ENCODE assay signal across 27 cellular contexts in the genomic region with DNA sequence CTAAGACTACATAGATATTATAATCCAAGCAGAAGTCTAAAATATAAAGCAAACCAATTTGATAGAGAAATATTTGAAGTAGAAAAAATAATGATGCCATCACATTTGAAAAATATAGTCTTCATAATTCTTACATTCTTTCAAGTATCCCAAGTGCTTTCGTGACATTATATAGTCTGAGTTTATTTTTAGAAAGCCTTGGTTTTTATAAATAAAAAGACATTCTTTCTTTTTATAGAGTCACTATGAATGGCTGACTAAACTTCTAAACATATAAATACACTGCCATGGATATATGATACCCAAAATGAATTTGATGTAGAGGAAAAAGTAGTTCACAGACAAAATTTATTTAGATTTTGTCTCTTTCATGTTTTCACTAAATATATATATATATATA.
"Had no signal": no experiment of that assay in that cellular context is flagged by ENCODE, and none has a peak within 500 bp of the region (broad histone marks: within the 10 kb centered on the region; RNA-seq: fewer than 3 reads in every experiment).

No MANE protein-coding gene starts in this region.

- DNase-seq: hypothalamus; immature natural killer cell; kidney; left ventricle myocardium inferior; mesendoderm; naive B cell; natural killer cell; nephron progenitor cell; occipital lobe; ovary; spleen; stimulated activated CD4-positive, alpha-beta T cell treated with anti-CD3 and anti-CD28 coated beads, Interleukin-4, amount 100 ng/mL, for 24 hours; stimulated activated naive CD4-positive, alpha-beta T cell treated with Interleukin-2 at 50 U/mL for 16 hours; stimulated activated naive CD8-positive, alpha-beta T cell treated with anti-CD3 and anti-CD28 coated beads, Interleukin-15, amount 100 ng/mL, for 72 hours; substantia nigra; transverse colon; upper lobe of left lung had no signal

- H3K4me1 Mint-ChIP-seq: immature natural killer cell; naive B cell; natural killer cell; nephron progenitor cell; neural progenitor cell; stimulated activated memory B cell treated with anti-CD40 and anti-IgM and Interleukin-4, amounts not matched to agents 10 μg/mL and 1 μg/mL and 100 μg/mL, for 72 hours; stimulated activated naive CD8-positive, alpha-beta T cell treated with anti-CD3 and anti-CD28 coated beads, Interleukin-15, amount 100 ng/mL, for 72 hours had no signal

- H3K27me3 ChIP-seq: neural progenitor cell, neutrophil, ovary, right atrium auricular region, spleen, transverse colon, upper lobe of left lung, vagina had no signal

- H3K4me3 Mint-ChIP-seq: immature natural killer cell; mesothelial cell of epicardium; naive B cell; natural killer cell; nephron progenitor cell; neural progenitor cell; stimulated activated memory B cell treated with anti-CD40 and anti-IgM and Interleukin-4, amounts not matched to agents 10 μg/mL and 1 μg/mL and 100 μg/mL, for 72 hours; stimulated activated naive CD8-positive, alpha-beta T cell treated with anti-CD3 and anti-CD28 coated beads, Interleukin-15, amount 100 ng/mL, for 72 hours had no signal

- H3K27ac Mint-ChIP-seq: immature natural killer cell; mesothelial cell of epicardium; naive B cell; natural killer cell; nephron progenitor cell; neural progenitor cell; progenitor cell of endocrine pancreas; stimulated activated memory B cell treated with anti-CD40 and anti-IgM and Interleukin-4, amounts not matched to agents 10 μg/mL and 1 μg/mL and 100 μg/mL, for 72 hours; stimulated activated naive CD8-positive, alpha-beta T cell treated with anti-CD3 and anti-CD28 coated beads, Interleukin-15, amount 100 ng/mL, for 72 hours had no signal

- H2AFZ ChIP-seq: neural progenitor cell had no signal

- H3K4me3 ChIP-seq: left ventricle myocardium inferior, lung, neural progenitor cell, ovary, right atrium auricular region, skin epidermis, spleen, transverse colon, upper lobe of left lung, vagina had no signal

- H3K36me3 Mint-ChIP-seq: immature natural killer cell; mesothelial cell of epicardium; naive B cell; neural progenitor cell; stimulated activated memory B cell treated with anti-CD40 and anti-IgM and Interleukin-4, amounts not matched to agents 10 μg/mL and 1 μg/mL and 100 μg/mL, for 72 hours had no signal

- H3K9me3 Mint-ChIP-seq: mesothelial cell of epicardium; nephron progenitor cell; neural progenitor cell; stimulated activated memory B cell treated with anti-CD40 and anti-IgM and Interleukin-4, amounts not matched to agents 10 μg/mL and 1 μg/mL and 100 μg/mL, for 72 hours had no signal

- H3K4me2 ChIP-seq: neural progenitor cell had no signal

- H3K36me3 ChIP-seq: left ventricle myocardium inferior, neural progenitor cell, neutrophil, ovary, right atrium auricular region, spleen, transverse colon, upper lobe of left lung, vagina had no signal

- ATAC-seq: natural killer cell; sciatic nerve; stimulated activated memory B cell treated with anti-CD40 and anti-IgM and Interleukin-4, amounts not matched to agents 10 μg/mL and 1 μg/mL and 100 μg/mL, for 72 hours; stimulated activated naive CD8-positive, alpha-beta T cell treated with anti-CD3 and anti-CD28 coated beads, Interleukin-15, amount 100 ng/mL, for 72 hours had no signal

- H3K9ac ChIP-seq: neural progenitor cell had no signal

- H3K27ac ChIP-seq: left ventricle myocardium inferior, neural progenitor cell, neutrophil, ovary, right atrium auricular region, skin epidermis, spleen, transverse colon, upper lobe of left lung, vagina had no signal

- H3K4me1 ChIP-seq: left ventricle myocardium inferior, neural progenitor cell, right atrium auricular region, spleen, upper lobe of left lung, vagina had no signal

- H3K9me3 ChIP-seq: left ventricle myocardium inferior, neutrophil, ovary, right atrium auricular region, spleen, transverse colon, upper lobe of left lung, vagina had no signal
